In the genomic region with DNA sequence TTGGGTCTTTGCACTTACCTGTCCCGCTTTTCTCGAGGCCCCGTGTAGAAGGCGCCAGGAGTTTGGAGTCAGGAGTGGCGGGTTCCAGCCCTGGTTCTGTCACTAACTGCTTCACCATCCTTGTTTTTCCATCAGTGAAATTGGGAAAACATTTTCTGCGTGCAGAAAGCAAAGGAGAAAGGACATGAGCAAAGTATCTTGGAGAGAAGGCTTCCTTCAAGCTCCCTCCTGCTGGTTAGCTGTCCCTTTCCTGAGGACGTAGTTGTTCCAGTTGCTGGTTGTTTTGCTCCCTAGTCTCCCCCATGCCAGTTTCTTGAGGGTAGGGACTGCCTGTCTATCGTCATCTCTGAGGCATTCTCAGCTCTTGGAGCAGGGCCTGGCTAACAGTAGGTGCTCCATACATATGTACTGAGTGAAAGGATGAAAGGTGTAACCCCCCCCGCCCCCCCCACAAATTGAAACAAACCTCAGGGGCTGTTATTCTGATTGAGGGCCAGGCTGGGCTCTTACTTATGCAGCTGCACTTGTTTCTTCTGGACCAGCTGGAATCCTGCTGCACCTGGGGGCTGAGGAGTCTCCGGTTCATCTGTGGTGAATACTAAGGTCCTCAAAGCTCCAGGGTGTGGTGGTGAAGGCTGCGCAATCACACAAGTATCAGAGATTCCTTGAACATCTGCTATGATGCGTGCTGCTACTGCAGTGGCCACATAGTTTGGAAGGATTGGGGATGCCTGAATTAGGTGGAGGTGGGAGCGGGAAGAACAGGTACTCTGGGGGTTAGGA, we compare ENCODE assay signal across 8 cellular contexts. TPM values are rescaled to one million over a fixed set of nuclear protein-coding genes. Genes with fewer than 3 reads are reported as not detected.
A peak's percentile ranks its signal among the peaks of the same experiment; 100 is the strongest.
DNase-seq lines count a peak whose midpoint lies in the region.

No MANE protein-coding gene starts in this region.

- H3K4me3 ChIP-seq in esophagus (ENCODE audit: low read depth in 1 of 2, low read length in 2 of 2) (peak overlapping the region; percentile 67 to 79), rectal smooth muscle tissue (ENCODE audit: low read length) (peak overlapping the region; percentile 85)

- peaks cover 8 to 21% of the 10 kb centered on the region in 2 donors for H3K4me1 ChIP-seq in esophagus (ENCODE audit: control insufficient read depth in 2 of 2, insufficient read depth in 2 of 2, low read length in 1 of 2)
- peaks cover 43% of the 10 kb centered on the region for H3K4me1 ChIP-seq in rectal smooth muscle tissue (ENCODE audit: control insufficient read depth, insufficient read depth, low read length)

- H3K27ac ChIP-seq in esophagus (ENCODE audit: low read depth in 2 of 2, low read length in 1 of 2) (peak overlapping the region; percentile 88 to 96), rectal smooth muscle tissue (ENCODE audit: low read depth, low read length) (peak overlapping the region; percentile 91)

- H3K27me3 ChIP-seq in esophagus (ENCODE audit: control insufficient read depth in 1 of 2, insufficient read depth in 2 of 2, low read length in 2 of 2): no peaks in the 10 kb centered on the region
- no peaks in the 10 kb centered on the region for H3K27me3 ChIP-seq in rectal smooth muscle tissue (ENCODE audit: control insufficient read depth, insufficient read depth, low read length)

- DNase-seq in NCI-H526 treated with DMSO at 0.1 percent for 48 hours (lab: John Stamatoyannopoulos, UW) (peak; percentile 37), NCI-H526 (lab: John Stamatoyannopoulos, UW) (no peak), OCI-M1 (lab: John Stamatoyannopoulos, UW) (peak; percentile 69), HuH-7 (ENCODE audit: low spot score) (no peak), retina (no peak), SK-N-DZ (ENCODE audit: low spot score) (no peak)

- no peak overlapping the region for H3K9ac ChIP-seq in rectal smooth muscle tissue (ENCODE audit: low read length)

- H3K9me3 ChIP-seq in esophagus (ENCODE audit: control insufficient read depth in 2 of 2, insufficient read depth in 1 of 2, low read depth in 1 of 2, low read length in 1 of 2): no peaks in the 10 kb centered on the region

- H3K36me3 ChIP-seq in esophagus (ENCODE audit: control insufficient read depth in 2 of 2, insufficient read depth in 2 of 2, low read length in 1 of 2) (no peaks in the 10 kb centered on the region), rectal smooth muscle tissue (ENCODE audit: control insufficient read depth, insufficient read depth, low read length) (no peaks in the 10 kb centered on the region)

- 31 to 32% methylated on average over 13 of the region's 13 CpGs for WGBS in esophagus, 2 donors

RNA-seq across cellular contexts. Expression of gene SMIM3, which starts 1.0 kb away (rescaled TPM):
- 1 to 10 TPM; 4.5 to 9.6 TPM for polyA plus RNA-seq in esophagus
- polyA plus RNA-seq in SK-N-DZ (2014; cell fraction: cytosol; rRNA removed): 2.6 and 2.8 TPM in 2 replicates
- polyA plus RNA-seq in SK-N-DZ (2014; cell fraction: nucleus; rRNA removed): 0.94 and 1.4 TPM in 2 replicates

RNA-seq across cellular contexts. Expression of gene DCTN4, which starts 20.8 kb away (rescaled TPM):
- 10 to 100 TPM; 15.5 to 15.7 TPM for polyA plus RNA-seq in esophagus
- polyA plus RNA-seq in SK-N-DZ (2014; cell fraction: cytosol; rRNA removed): 53.0 and 55.7 TPM in 2 replicates
- polyA plus RNA-seq in SK-N-DZ (2014; cell fraction: nucleus; rRNA removed): 59.2 and 90.6 TPM in 2 replicates

Comparison
In these comparisons a context has a peak if more than half of its experiments do, and no peak if none do; other contexts are left out.
1. DNase-seq: peak in NCI-H526 treated with DMSO at 0.1 percent for 48 hours (single experiment) and OCI-M1 (single experiment); none in NCI-H526 (0 of 2), HuH-7 (single experiment), retina (single experiment) and SK-N-DZ (single experiment).